8 cellular contexts compared by ENCODE assay signal in the genomic region with DNA sequence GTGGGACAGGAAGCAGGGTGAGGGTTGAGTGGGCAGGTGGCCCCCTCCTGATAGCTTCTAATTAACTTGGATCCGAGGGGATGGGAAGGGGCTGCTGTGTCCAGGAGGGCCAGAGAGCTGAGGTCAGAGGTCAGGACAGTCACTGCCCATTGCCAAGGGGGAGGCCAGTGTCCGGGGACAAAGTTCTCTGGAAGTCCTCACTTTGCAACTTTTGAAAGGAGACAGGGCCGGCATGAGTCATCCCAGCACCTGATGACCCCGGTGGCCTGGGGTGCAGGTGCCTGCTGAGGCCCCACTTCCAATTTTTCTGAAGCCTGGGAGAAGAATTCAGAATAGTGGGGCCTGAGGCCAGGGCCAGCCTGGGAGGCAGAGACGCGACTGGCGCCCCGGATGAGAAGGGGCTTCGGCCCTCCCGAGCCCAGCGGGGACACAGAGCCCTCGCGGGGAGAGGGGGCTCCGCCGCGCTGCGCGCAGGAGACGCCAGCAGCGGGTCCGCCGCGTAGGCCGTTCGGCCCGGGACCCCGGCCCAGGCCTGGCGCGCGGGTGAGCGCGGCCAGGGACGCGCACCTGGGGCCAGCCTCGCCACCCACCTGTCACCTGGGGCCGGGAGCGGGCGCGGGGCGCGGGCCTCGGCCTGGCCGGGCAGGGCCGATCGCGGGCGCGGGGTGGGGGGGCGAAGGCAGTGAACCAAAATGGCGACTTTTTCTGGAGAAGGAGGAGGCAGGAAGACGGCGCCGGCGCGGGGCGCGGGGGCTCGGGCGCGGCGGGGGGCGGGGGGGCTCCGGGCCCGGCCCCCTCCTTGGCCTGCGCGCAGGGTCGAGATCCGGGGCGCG. TPM values are rescaled to one million over a fixed set of nuclear protein-coding genes. Genes with fewer than 3 reads are reported as not detected.
DNase-seq lines count a peak whose midpoint lies in the region; TF ChIP-seq lines count a peak whose summit lies in the region.

No MANE protein-coding gene starts in this region.

- DNase-seq in CD8-positive, alpha-beta memory T cell = peak; percentile 30 to 68 (median 35)
- DNase-seq in ascending aorta (ENCODE audit: low spot score in 2 of 2) = peak in 1 of 2 donors; percentile 62
- DNase-seq in iPS-NIHi7 (ENCODE audit: extremely low spot score) = peak; percentile 35
- peak; percentile 53 for DNase-seq in stimulated activated CD4-positive, alpha-beta T cell treated with anti-CD3 and anti-CD28 coated beads, Interleukin-4, amount 100 ng/mL, for 1 hour
- DNase-seq in inferior parietal cortex (ENCODE audit: extremely low spot score) = no peak
- DNase-seq in effector CD4-positive, alpha-beta T cell = no peak
- DNase-seq in GDM1 (lab: John Stamatoyannopoulos, UW) = no peak

- POLR2A ChIA-PET in CD8-positive, alpha-beta memory T cell (lab: Charles Lee) = interaction anchor here (0.6 to 1.4 kb wide), 2 partner anchors 11 to 241 kb away, joined by 3 to 4 read pairs; a partner anchor contains a TSS

- peak overlapping the region; percentile 38 for H3K27ac ChIP-seq in CD8-positive, alpha-beta memory T cell (ENCODE audit: low read depth, low read length)
- H3K27ac ChIP-seq in ascending aorta = peak overlapping the region; percentile 70 to 79

- H3F3A ChIP-seq in Loucy (ENCODE audit: low read depth) = no peaks in the 10 kb centered on the region

- H3K27me3 Mint-ChIP-seq in CD8-positive, alpha-beta memory T cell = peaks cover 0 to 1% of the 10 kb centered on the region in 2 donors

- H3K27me3 ChIP-seq in CD8-positive, alpha-beta memory T cell (ENCODE audit: insufficient read depth, low read length, poor library complexity, severe bottlenecking) = no peaks in the 10 kb centered on the region
- no peaks in the 10 kb centered on the region for H3K27me3 ChIP-seq in Loucy (ENCODE audit: insufficient read depth, low read length, poor library complexity, severe bottlenecking)
- H3K27me3 ChIP-seq in ascending aorta = no peaks in the 10 kb centered on the region

- TF ChIP-seq CTCF in Loucy (conservative IDR thresholded peaks at IDR 0.05; ENCODE audit: low read length) = no peak
- TF ChIP-seq CTCF in ascending aorta (IDR thresholded peaks at IDR 0.05) = no peak

- peaks cover 15 to 33% (median 21%) of the 10 kb centered on the region in 3 donors for H3K4me1 Mint-ChIP-seq in CD8-positive, alpha-beta memory T cell

- H3K27ac Mint-ChIP-seq in CD8-positive, alpha-beta memory T cell = peak overlapping the region; percentile 57 to 91 (median 80)

- H4K20me1 ChIP-seq in Loucy (ENCODE audit: insufficient read depth, low read length, poor library complexity, severe bottlenecking) = no peaks in the 10 kb centered on the region

- intact Hi-C loops in ascending aorta (cut with DNase I) = no loop called here

- H3K36me3 Mint-ChIP-seq in CD8-positive, alpha-beta memory T cell = peaks cover 0 to 14% (median 5%) of the 10 kb centered on the region in 3 donors

- H3K4me3 Mint-ChIP-seq in CD8-positive, alpha-beta memory T cell = peak overlapping the region; percentile 76 to 89 (median 80)

- peaks cover 11% of the 10 kb centered on the region; the same call in 1 of the 2 replicates for H3K79me2 ChIP-seq in Loucy (ENCODE audit: insufficient read depth, low read length)

- H3K9ac ChIP-seq in Loucy (ENCODE audit: low read depth, low read length, poor library complexity, severe bottlenecking) = peak overlapping the region; percentile 91

- H3K4me1 ChIP-seq in CD8-positive, alpha-beta memory T cell (ENCODE audit: insufficient read depth, low read length) = peaks cover 22% of the 10 kb centered on the region
- H3K4me1 ChIP-seq in Loucy (ENCODE audit: insufficient read depth, low read length, poor library complexity, severe bottlenecking) = peaks cover 20% of the 10 kb centered on the region
- peaks cover 14 to 16% of the 10 kb centered on the region in 2 donors for H3K4me1 ChIP-seq in ascending aorta

- peak overlapping the region; percentile 88 for H3K4me2 ChIP-seq in Loucy (ENCODE audit: low read depth, low read length, poor library complexity, severe bottlenecking)

- peaks cover 4% of the 10 kb centered on the region for H3K36me3 ChIP-seq in CD8-positive, alpha-beta memory T cell (ENCODE audit: insufficient read depth, low read length)
- H3K36me3 ChIP-seq in Loucy (ENCODE audit: insufficient read depth, low read length) (no peaks in the 10 kb centered on the region), ascending aorta (peaks cover 6 to 11% of the 10 kb centered on the region in 2 donors)

- peak overlapping the region; percentile 71 for H3K4me3 ChIP-seq in CD8-positive, alpha-beta memory T cell (ENCODE audit: low read length)
- H3K4me3 ChIP-seq in Loucy (ENCODE audit: low read length, poor library complexity, severe bottlenecking) (peak overlapping the region; percentile 89), ascending aorta (peak overlapping the region; percentile 70 to 84)

- H2AFZ ChIP-seq in Loucy (ENCODE audit: low read length) = no peak overlapping the region

- H3K9me3 ChIP-seq in CD8-positive, alpha-beta memory T cell (ENCODE audit: low read length) = no peaks in the 10 kb centered on the region
- no peaks in the 10 kb centered on the region for H3K9me3 ChIP-seq in Loucy (ENCODE audit: insufficient read depth, low read depth, low read length)
- no peaks in the 10 kb centered on the region for H3K9me3 ChIP-seq in ascending aorta

- CTCF ChIA-PET in CD8-positive, alpha-beta memory T cell (lab: Charles Lee) = interaction anchor here (1.4 kb wide), 2 partner anchors 13 to 70 kb away, joined by 4 read pairs; a partner anchor contains a TSS

- no peaks in the 10 kb centered on the region for H3K9me2 ChIP-seq in Loucy (replicated peaks; ENCODE audit: low read depth, low read length)

- peaks cover 0 to 3% (median 0%) of the 10 kb centered on the region in 5 donors for H3K9me3 Mint-ChIP-seq in CD8-positive, alpha-beta memory T cell

RNA-seq across cellular contexts. Expression of a gene that starts 0.6 kb away (rescaled TPM):
- total RNA-seq in CD8-positive, alpha-beta memory T cell = 10 to 100 TPM; 11.5 to 12.1 TPM
- 1.0 TPM for polyA plus RNA-seq in CD8-positive, alpha-beta memory T cell
- total RNA-seq in ascending aorta = 17.5 TPM

RNA-seq across cellular contexts. Expression of a gene that starts 10.3 kb away (rescaled TPM):
- 10 to 100 TPM; 19.3 to 24.5 TPM for total RNA-seq in CD8-positive, alpha-beta memory T cell
- 15.6 TPM for polyA plus RNA-seq in CD8-positive, alpha-beta memory T cell
- not detected for total RNA-seq in ascending aorta

RNA-seq across cellular contexts. Expression of a gene that starts 11.8 kb away (rescaled TPM):
- total RNA-seq in CD8-positive, alpha-beta memory T cell = 10 to 100 TPM; 76.2 to 78.3 TPM
- polyA plus RNA-seq in CD8-positive, alpha-beta memory T cell = 97.1 TPM
- 33.5 TPM for total RNA-seq in ascending aorta

RNA-seq across cellular contexts. Expression of a gene that starts 12.9 kb away (rescaled TPM):
- 10 to 100 TPM; 35.7 to 36.2 TPM for total RNA-seq in CD8-positive, alpha-beta memory T cell
- 34.5 TPM for polyA plus RNA-seq in CD8-positive, alpha-beta memory T cell
- total RNA-seq in ascending aorta = 95.4 TPM

Comparison
In these comparisons a context has a peak if more than half of its experiments do, and no peak if none do; other contexts are left out.
1. DNase-seq: peak in CD8-positive, alpha-beta memory T cell (5 of 5), iPS-NIHi7 (single experiment) and stimulated activated CD4-positive, alpha-beta T cell treated with anti-CD3 and anti-CD28 coated beads, Interleukin-4, amount 100 ng/mL, for 1 hour (single experiment); none in inferior parietal cortex (single experiment), effector CD4-positive, alpha-beta T cell (single experiment) and GDM1 (single experiment).
2. RNA of a gene that starts 10.3 kb away (total RNA-seq): 19.3 to 24.5 TPM in CD8-positive, alpha-beta memory T cell; not detected in ascending aorta (single experiment); every median in the first group is over 10 times any median in the second.
3. Peak in every context shown above with its lines, with median percentiles within 50 percentile points of each other: H3K4me3 ChIP-seq.